In genomic region chr2:102226612-102227351, GRCh38 we compare ENCODE assay signal across 9 cellular contexts. TPM values are rescaled to one million over a fixed set of nuclear protein-coding genes. Genes with fewer than 3 reads are reported as not detected.
DNase-seq lines count a peak whose midpoint lies in the region; ATAC-seq, FAIRE-seq and TF ChIP-seq lines count a peak whose summit lies in the region.
"Had no signal": no experiment of that assay in that cellular context is flagged by ENCODE, and none has a peak within 500 bp of the region (broad histone marks: within the 10 kb centered on the region; RNA-seq: fewer than 3 reads in every experiment).

No MANE protein-coding gene starts in this region.

- peak overlapping the region; percentile 73 to 80 for H3K9ac ChIP-seq in mucosa of rectum (ENCODE audit: low read depth in 1 of 2, low read length in 2 of 2)

- H3K4me3 ChIP-seq in LNCaP clone FGC (ENCODE audit: low read depth, low read length) = no peak overlapping the region
- no peak overlapping the region for H3K4me3 ChIP-seq in mucosa of rectum (ENCODE audit: low read length in 2 of 2)

- H3K36me3 ChIP-seq in mucosa of rectum (ENCODE audit: control insufficient read depth in 2 of 2, insufficient read depth in 2 of 2, low read length in 2 of 2) = no peaks in the 10 kb centered on the region

- TF ChIP-seq CTCF in LNCaP clone FGC (IDR thresholded peaks at IDR 0.05; ENCODE audit: control insufficient read depth, extremely low read depth, insufficient read depth) = no peak

- H3K27me3 ChIP-seq in mucosa of rectum (ENCODE audit: control insufficient read depth in 2 of 2, insufficient read depth in 2 of 2, low read length in 2 of 2) = no peaks in the 10 kb centered on the region

- DNase-seq in A172 (ENCODE audit: low spot score) = peak; percentile 10
- peak; percentile 40 for DNase-seq in LNCaP clone FGC (ENCODE audit: low read depth)
- DNase-seq in GM19239 (ENCODE audit: insufficient read length, low spot score) = no peak
- DNase-seq in Kasumi-1 (lab: John Stamatoyannopoulos, UW) = no peak
- no peak for DNase-seq in activated CD4-positive, alpha-beta T cell treated with anti-CD3 and anti-CD28 coated beads for 1 hour

- H3K9me3 ChIP-seq in mucosa of rectum (ENCODE audit: control insufficient read depth in 2 of 2, low read length in 2 of 2) = no peaks in the 10 kb centered on the region

- FAIRE-seq in GM19239 (lab: Jason Lieb, UNC) = no peak

- H3K27ac ChIP-seq in cingulate gyrus (ENCODE audit: low read depth, low read length) (peak overlapping the region; percentile 94), mucosa of rectum (ENCODE audit: low read depth in 2 of 2, low read length in 2 of 2) (peak overlapping the region; percentile 92 to 96)

- peaks cover 11 to 20% of the 10 kb centered on the region in 2 donors for H3K4me1 ChIP-seq in mucosa of rectum (ENCODE audit: control insufficient read depth in 2 of 2, insufficient read depth in 2 of 2, low read length in 2 of 2)

- no peak for ATAC-seq in HG03521 (IDR thresholded peaks at IDR 0.05; ENCODE audit: unreplicated experiment)

RNA-seq across cellular contexts. Expression of gene IL1RL2, which starts 40.0 kb away (rescaled TPM):
- total RNA-seq in A172 (2014; rRNA removed; shearing (Covaris generic)) = not detected in 2 replicates
- total RNA-seq: T-helper 1 cell treated with Interleukin-12 subunit alpha and Interleukin-12 subunit beta and Interleukin-4 antibody, amounts not matched to agents 30 ng/mL and 1 ng/mL, for 36 hours had no signal

Comparison
In these comparisons a context has a peak if more than half of its experiments do, and no peak if none do; other contexts are left out.
1. DNase-seq: peak in A172 (single experiment) and LNCaP clone FGC (single experiment); none in GM19239 (single experiment), Kasumi-1 (0 of 2) and activated CD4-positive, alpha-beta T cell treated with anti-CD3 and anti-CD28 coated beads for 1 hour (single experiment).